ENCODE assay signal across 13 cellular contexts in the genomic region with DNA sequence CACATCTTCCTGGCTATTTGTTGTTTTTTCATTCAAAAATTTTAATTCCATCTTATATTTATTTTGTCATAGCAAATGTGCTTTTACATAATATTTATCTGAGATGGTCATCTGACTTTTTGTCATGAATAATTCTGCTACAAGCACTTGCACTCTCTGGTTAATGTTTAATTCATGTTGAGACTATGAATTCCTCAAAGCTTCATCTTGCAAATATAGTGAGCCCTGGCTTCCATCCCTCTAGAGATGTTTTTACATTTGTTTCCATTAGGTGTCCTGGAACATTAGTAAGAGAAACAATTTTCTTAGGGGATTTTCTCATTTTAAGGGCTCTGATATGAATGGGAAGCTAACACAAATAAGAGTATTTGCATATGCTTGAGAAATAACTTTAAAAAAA.
"Had no signal": no experiment of that assay in that cellular context is flagged by ENCODE, and none has a peak within 500 bp of the region (broad histone marks: within the 10 kb centered on the region; RNA-seq: fewer than 3 reads in every experiment).

No MANE protein-coding gene starts in this region.

- H3K27me3 ChIP-seq: pancreas, sigmoid colon had no signal

- H3K4me3 ChIP-seq: pancreas, sigmoid colon had no signal

- ATAC-seq: left ventricle myocardium superior; pancreas; stimulated activated naive B cell treated with anti-CD40 and anti-IgM and Interleukin-4, amounts not matched to agents 10 μg/mL and 1 μg/mL and 100 μg/mL, for 72 hours had no signal

- FAIRE-seq: pancreas had no signal

- DNase-seq: activated CD4-positive, alpha-beta T cell treated with anti-CD3 and anti-CD28 coated beads for 1 hour; amniotic stem cell; dermis blood vessel endothelial cell; effector memory CD4-positive, alpha-beta T cell; hippocampal formation; islet precursor cell; left ventricle myocardium superior; pancreas; sigmoid colon; stimulated activated naive B cell treated with anti-CD40 and anti-IgM and Interleukin-4, amounts not matched to agents 10 μg/mL and 1 μg/mL and 100 μg/mL, for 72 hours; WERI-Rb-1 had no signal

- H3K36me3 ChIP-seq: pancreas, sigmoid colon, WERI-Rb-1 had no signal

- H3K9me3 Mint-ChIP-seq: stimulated activated naive B cell treated with anti-CD40 and anti-IgM and Interleukin-4, amounts not matched to agents 10 μg/mL and 1 μg/mL and 100 μg/mL, for 72 hours; T-helper 1 cell treated with Interleukin-12 subunit alpha and Interleukin-12 subunit beta and Interleukin-4 antibody, amounts not matched to agents 30 μg/mL and 1 μg/mL, for 36 hours had no signal

- H3K27ac Mint-ChIP-seq: activated naive CD8-positive, alpha-beta T cell; stimulated activated naive B cell treated with anti-CD40 and anti-IgM and Interleukin-4, amounts not matched to agents 10 μg/mL and 1 μg/mL and 100 μg/mL, for 72 hours; T-helper 1 cell treated with Interleukin-12 subunit alpha and Interleukin-12 subunit beta and Interleukin-4 antibody, amounts not matched to agents 30 μg/mL and 1 μg/mL, for 36 hours had no signal

- H3K36me3 Mint-ChIP-seq: activated naive CD8-positive, alpha-beta T cell; stimulated activated naive B cell treated with anti-CD40 and anti-IgM and Interleukin-4, amounts not matched to agents 10 μg/mL and 1 μg/mL and 100 μg/mL, for 72 hours had no signal

- H3K27me3 Mint-ChIP-seq: stimulated activated naive B cell treated with anti-CD40 and anti-IgM and Interleukin-4, amounts not matched to agents 10 μg/mL and 1 μg/mL and 100 μg/mL, for 72 hours had no signal

- H3K4me3 Mint-ChIP-seq: activated naive CD8-positive, alpha-beta T cell; stimulated activated naive B cell treated with anti-CD40 and anti-IgM and Interleukin-4, amounts not matched to agents 10 μg/mL and 1 μg/mL and 100 μg/mL, for 72 hours; T-helper 1 cell treated with Interleukin-12 subunit alpha and Interleukin-12 subunit beta and Interleukin-4 antibody, amounts not matched to agents 30 μg/mL and 1 μg/mL, for 36 hours had no signal

- H3K27ac ChIP-seq: pancreas, sigmoid colon, WERI-Rb-1 had no signal

- H3K9me3 ChIP-seq: pancreas, sigmoid colon had no signal
